In genomic region chr9:88777498-88778312, GRCh38 we compare ENCODE assay signal across 12 cellular contexts.
DNase-seq lines count a peak whose midpoint lies in the region; ATAC-seq, FAIRE-seq and TF ChIP-seq lines count a peak whose summit lies in the region.
"Had no signal": no experiment of that assay in that cellular context is flagged by ENCODE, and none has a peak within 500 bp of the region (broad histone marks: within the 10 kb centered on the region; RNA-seq: fewer than 3 reads in every experiment).

No MANE protein-coding gene starts in this region.

- no peak overlapping the region for H2BK12ac ChIP-seq in neuronal stem cell (ENCODE audit: low read length)

- peak overlapping the region; percentile 38 for H3K27ac Mint-ChIP-seq in endothelial cell (ENCODE audit: unreplicated experiment)

- peak overlapping the region; percentile 90 for H3K18ac ChIP-seq in neuronal stem cell (ENCODE audit: low read length)

- no peak overlapping the region for H3K4ac ChIP-seq in neuronal stem cell (ENCODE audit: low read length)

- H2AFZ ChIP-seq in OCI-LY1 (ENCODE audit: low read length): peak overlapping the region; percentile 57; the same call in 1 of the 2 replicates
- peak overlapping the region; percentile 89 for H2AFZ ChIP-seq in neuronal stem cell (ENCODE audit: low read length)

- no peak overlapping the region for H3K23ac ChIP-seq in neuronal stem cell (ENCODE audit: low read depth, low read length, poor library complexity)

- H4K91ac ChIP-seq in neuronal stem cell (ENCODE audit: low read depth, low read length, poor library complexity): no peak overlapping the region

- H4K8ac ChIP-seq in neuronal stem cell (ENCODE audit: low read depth, low read length): no peak overlapping the region

- H3K9me3 ChIP-seq in OCI-LY1 (ENCODE audit: low read length) (no peaks in the 10 kb centered on the region), neuronal stem cell (replicated peaks in 1 of 2; ENCODE audit: control insufficient read depth in 2 of 2, insufficient read depth in 1 of 2, low read depth in 1 of 2, low read length in 2 of 2) (peaks cover 0 to 2% of the 10 kb centered on the region in 2 donors)

- H3K4me1 Mint-ChIP-seq in endothelial cell (ENCODE audit: unreplicated experiment): peaks cover 28% of the 10 kb centered on the region

- no peaks in the 10 kb centered on the region for H3K9me2 ChIP-seq in OCI-LY1 (ENCODE audit: low read depth, low read length)

- peak overlapping the region; percentile 6 for H2BK5ac ChIP-seq in neuronal stem cell (ENCODE audit: low read length)

- H3K36me3 ChIP-seq in OCI-LY1 (ENCODE audit: insufficient read depth, low read length) (no peaks in the 10 kb centered on the region), neuronal stem cell (replicated peaks in 1 of 2; ENCODE audit: control insufficient read depth in 2 of 2, insufficient read depth in 2 of 2, low read length in 2 of 2) (no peaks in the 10 kb centered on the region)

- no peak overlapping the region for H3K14ac ChIP-seq in neuronal stem cell (ENCODE audit: low read length)

- no peaks in the 10 kb centered on the region for H4K20me1 ChIP-seq in OCI-LY1 (ENCODE audit: insufficient read depth, low read length)

- ATAC-seq in GM18498 (IDR thresholded peaks at IDR 0.05; ENCODE audit: unreplicated experiment) (no peak), GM21786 (IDR thresholded peaks at IDR 0.05; ENCODE audit: unreplicated experiment) (no peak)

- no CpG with 5 or more reads among the region's 12 CpGs for WGBS in neuronal stem cell (ENCODE audit: extremely low coverage in 2 of 2, insufficient read length in 2 of 2, insufficient replicate concordance in 1 of 2), 2 donors

- no peak overlapping the region for H3K4me3 Mint-ChIP-seq in endothelial cell (ENCODE audit: unreplicated experiment)

- no peak overlapping the region for H2BK15ac ChIP-seq in neuronal stem cell (ENCODE audit: low read length)

- no peaks in the 10 kb centered on the region for H3K79me1 ChIP-seq in neuronal stem cell (ENCODE audit: low read depth, low read length)

- TF ChIP-seq CTCF in OCI-LY1 (IDR thresholded peaks at IDR 0.05; ENCODE audit: low read length) (no peak), endothelial cell (IDR thresholded peaks at IDR 0.05; ENCODE audit: unreplicated experiment) (no peak)

- no peaks in the 10 kb centered on the region for H3K36me3 Mint-ChIP-seq in endothelial cell (ENCODE audit: low read depth, unreplicated experiment)

- peaks cover 70% of the 10 kb centered on the region for H3K4me1 ChIP-seq in OCI-LY1 (ENCODE audit: insufficient read depth, low read length, severe bottlenecking)
- peaks cover 23 to 56% of the 10 kb centered on the region in 2 donors for H3K4me1 ChIP-seq in neuronal stem cell (ENCODE audit: control insufficient read depth in 2 of 2, insufficient read depth in 1 of 2, low read depth in 1 of 2, low read length in 2 of 2)

- no peaks in the 10 kb centered on the region for H3K9me3 Mint-ChIP-seq in endothelial cell (ENCODE audit: unreplicated experiment)

- H3K4me3 ChIP-seq in OCI-LY1 (ENCODE audit: low read depth, low read length, poor library complexity, severe bottlenecking) (no peak overlapping the region), neuronal stem cell (ENCODE audit: low read length in 2 of 2) (peak overlapping the region in 1 of 2 donors; percentile 2)

- H3K4me2 ChIP-seq in OCI-LY1 (ENCODE audit: low read length) (peak overlapping the region; percentile 43), neuronal stem cell (ENCODE audit: insufficient read depth, low read length, poor library complexity, severe bottlenecking) (no peak overlapping the region)

- peak; percentile 67 for DNase-seq in EL
- peak; percentile 12 for DNase-seq in endothelial cell (ENCODE audit: low spot score)
- DNase-seq in neuronal stem cell (ENCODE audit: low spot score): no peak
- DNase-seq in frontal cortex (ENCODE audit: low spot score in 2 of 2): no peak
- no peak for DNase-seq in COLO668 (lab: John Stamatoyannopoulos, UW; ENCODE audit: unreplicated experiment)
- DNase-seq: NCI-H510A treated with DMSO at 0.1 percent for 48 hours, small intestine had no signal

- H3K27me3 Mint-ChIP-seq in endothelial cell (ENCODE audit: unreplicated experiment): peaks cover 1% of the 10 kb centered on the region

- H3K27me3 ChIP-seq in OCI-LY1 (ENCODE audit: insufficient read depth, low read length): no peaks in the 10 kb centered on the region
- H3K27me3 ChIP-seq in neuronal stem cell (ENCODE audit: control insufficient read depth in 3 of 3, insufficient read depth in 3 of 3, low read depth in 1 of 3, low read length in 3 of 3): peaks cover 0 to 4% (median 0%) of the 10 kb centered on the region in 3 experiments

- no peaks in the 10 kb centered on the region for H3K79me2 ChIP-seq in OCI-LY1 (ENCODE audit: insufficient read depth, low read length)

- H3F3A ChIP-seq in OCI-LY1 (ENCODE audit: insufficient read depth, low read length): no peaks in the 10 kb centered on the region

- FAIRE-seq in frontal cortex (lab: Jason Lieb, UNC): no peak
- FAIRE-seq: bronchial epithelial cell, G401.6, small intestine had no signal

- H3K9ac ChIP-seq in OCI-LY1 (ENCODE audit: low read length) (peak overlapping the region; percentile 6; the same call in 1 of the 2 replicates), neuronal stem cell (ENCODE audit: low read depth, low read length, poor library complexity) (no peak overlapping the region)

- H2AK5ac ChIP-seq in neuronal stem cell (ENCODE audit: low read depth, low read length): peak overlapping the region; percentile 62

- peak overlapping the region; percentile 48 for H3K27ac ChIP-seq in OCI-LY1 (ENCODE audit: low read depth, low read length, poor library complexity, severe bottlenecking)
- H3K27ac ChIP-seq in neuronal stem cell (replicated peaks; ENCODE audit: low read length): peak overlapping the region; percentile 11

- no peak overlapping the region for H2BK120ac ChIP-seq in neuronal stem cell (ENCODE audit: low read depth, low read length)

Comparison
In these comparisons a context has a peak if more than half of its experiments do, and no peak if none do; other contexts are left out.
1. DNase-seq: peak in EL (single experiment) and endothelial cell (single experiment); none in neuronal stem cell (single experiment), frontal cortex (0 of 2) and COLO668 (single experiment).